Comparison of ENCODE assay signal across 2 cellular contexts in the genomic region with DNA sequence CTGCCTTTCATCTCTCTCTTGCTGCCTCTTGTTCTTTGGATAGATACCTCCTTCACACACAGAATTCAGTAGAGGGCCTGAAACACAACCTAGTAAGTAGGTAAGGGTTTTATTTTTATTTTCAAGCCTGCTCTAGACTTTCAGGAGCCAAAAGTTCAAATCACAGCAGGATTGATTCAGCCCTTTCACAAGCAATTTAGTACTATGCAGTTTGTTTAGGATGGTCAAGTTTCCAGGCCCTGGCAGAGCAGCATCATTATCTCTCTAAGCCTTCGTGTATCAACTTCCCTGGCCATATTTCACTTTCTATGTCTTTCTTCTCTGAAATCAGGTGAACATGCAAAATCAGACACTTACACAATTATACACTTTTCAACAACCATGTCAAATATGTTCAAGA.
TF ChIP-seq lines count a peak whose summit lies in the region.

No MANE protein-coding gene starts in this region.

TF ChIP-seq in A549, 52 proteins besides CTCF, POLR2A, EP300 and RAD21 (continued from another document):
- no peak for TF ChIP-seq HMGXB4 (CRISPR knock-in tag; IDR thresholded peaks at IDR 0.05; ENCODE audit: borderline replicate concordance)
- TF ChIP-seq FOSL2 (IDR thresholded peaks at IDR 0.05): no peak
- TF ChIP-seq FOSL2 (CRISPR knock-in tag; IDR thresholded peaks at IDR 0.05): no peak
- no peak for TF ChIP-seq EHF (CRISPR knock-in tag; IDR thresholded peaks at IDR 0.05)
- TF ChIP-seq MAZ (IDR thresholded peaks at IDR 0.05; ENCODE audit: borderline replicate concordance, low read depth, low read length): no peak
- no peak for TF ChIP-seq TFCP2L1 (CRISPR knock-in tag; IDR thresholded peaks at IDR 0.05)
- TF ChIP-seq RCOR1 (IDR thresholded peaks at IDR 0.05; ENCODE audit: low read depth, low read length): no peak
- no peak for TF ChIP-seq ZNF302 (CRISPR knock-in tag; IDR thresholded peaks at IDR 0.05)
- no peak for TF ChIP-seq USF2 (IDR thresholded peaks at IDR 0.05)
- no peak for TF ChIP-seq BCL3 (IDR thresholded peaks at IDR 0.05)
- no peak for TF ChIP-seq TP53 (CRISPR knock-in tag; IDR thresholded peaks at IDR 0.05)
- TF ChIP-seq HOXB13 (CRISPR knock-in tag; IDR thresholded peaks at IDR 0.05; ENCODE audit: low read depth): no peak
- no peak for TF ChIP-seq SMC3 (IDR thresholded peaks at IDR 0.05)
- TF ChIP-seq FOXS1 (CRISPR knock-in tag; IDR thresholded peaks at IDR 0.05): no peak
- no peak for TF ChIP-seq ESRRA (IDR thresholded peaks at IDR 0.05; ENCODE audit: borderline replicate concordance, low read length)
- no peak for TF ChIP-seq MAX (IDR thresholded peaks at IDR 0.05)

TF ChIP-seq in HEK293, 187 proteins besides CTCF, POLR2A, EP300 and RAD21 (continued from another document):
- TF ChIP-seq ZNF214 (tag by site-specific recombination; IDR thresholded peaks at IDR 0.05; ENCODE audit: borderline replicate concordance): no peak
- TF ChIP-seq ZNF629 (tag by site-specific recombination; IDR thresholded peaks at IDR 0.05): no peak
